Comparison of ENCODE assay signal across 23 cellular contexts in genomic region chr3:177569193-177569592, GRCh38.
DNase-seq lines count a peak whose midpoint lies in the region; ATAC-seq, FAIRE-seq and TF ChIP-seq lines count a peak whose summit lies in the region.
"Had no signal": no experiment of that assay in that cellular context is flagged by ENCODE, and none has a peak within 500 bp of the region (broad histone marks: within the 10 kb centered on the region; RNA-seq: fewer than 3 reads in every experiment).

No MANE protein-coding gene starts in this region.

- no peak for TF ChIP-seq POLR2A in suprapubic skin (IDR thresholded peaks at IDR 0.05)

- 49% methylated on average over 4 of the region's 4 CpGs for WGBS in mammary epithelial cell (ENCODE audit: low coverage, missing lambda C conversion rate)
- WGBS in small intestine, 3 donors: 19 to 72% (median 43%) methylated on average over 4 of the region's 4 CpGs
- 45% methylated on average over 4 of the region's 4 CpGs for WGBS in suprapubic skin

- intact Hi-C loops in mammary epithelial cell (cut with micrococcal nuclease) (no loop called here), left lung (cut with DNase I) (no loop called here)

- H3K9me3 ChIP-seq in mammary epithelial cell (replicated peaks; ENCODE audit: insufficient read depth, low read length): no peaks in the 10 kb centered on the region
- H3K9me3 ChIP-seq in left lung: no peaks in the 10 kb centered on the region
- H3K9me3 ChIP-seq in small intestine (ENCODE audit: control insufficient read depth, low read depth): no peaks in the 10 kb centered on the region
- no peaks in the 10 kb centered on the region for H3K9me3 ChIP-seq in suprapubic skin
- H3K9me3 ChIP-seq in osteoblast (ENCODE audit: low read depth, low read length): no peaks in the 10 kb centered on the region
- H3K9me3 ChIP-seq: BE2C, SJCRH30 had no signal

- dilution Hi-C loops in mammary epithelial cell (cut with HindIII; ENCODE audit: low sequenced_read_pairs): no loop called here

- no peak for FAIRE-seq in small intestine (lab: Jason Lieb, UNC)
- FAIRE-seq: H54 had no signal

- H3K79me2 ChIP-seq in mammary epithelial cell (ENCODE audit: insufficient read depth, low read length) (no peaks in the 10 kb centered on the region), osteoblast (ENCODE audit: insufficient read depth, low read length) (no peaks in the 10 kb centered on the region)

- DNase-seq in NCI-H748 (lab: John Stamatoyannopoulos, UW; ENCODE audit: unreplicated experiment): peak; percentile 12
- no peak for DNase-seq in NCI-H748 treated with DMSO at 0.1 percent for 48 hours (lab: John Stamatoyannopoulos, UW)
- DNase-seq in mammary epithelial cell: peak; percentile 72
- no peak for DNase-seq in left lung
- peak; percentile 48 for DNase-seq in small intestine
- no peak for DNase-seq in suprapubic skin (ENCODE audit: low spot score in 2 of 2)
- DNase-seq in osteoblast (ENCODE audit: insufficient read length, low spot score, missing footprints): no peak
- DNase-seq: 8988T; BE2C; CD4-positive, CD25-positive, alpha-beta regulatory T cell; COR-L47; DMS 273 treated with DMSO at 0.1 percent for 48 hours; DND-41; KG1; NCI-H1417; NCI-H187; NCI-H345; NCI-H526; PC-9; SJCRH30 had no signal

- in situ Hi-C loops in mammary epithelial cell (cut with MboI; ENCODE audit: low sequenced_read_pairs in 2 of 2): no loop called here

- H2AFZ ChIP-seq in mammary epithelial cell (ENCODE audit: low read depth, low read length) (no peak overlapping the region), osteoblast (ENCODE audit: low read length) (no peak overlapping the region)
- H2AFZ ChIP-seq: PC-9 had no signal

- BruUV-seq in mammary epithelial cell (replicated peaks; lab: Mats Ljungman, UMichigan): no TSS peak

- TF ChIP-seq EP300 in suprapubic skin (IDR thresholded peaks at IDR 0.05): no peak

- H4K20me1 ChIP-seq in mammary epithelial cell (ENCODE audit: insufficient read depth, low read length) (no peaks in the 10 kb centered on the region), osteoblast (ENCODE audit: insufficient read depth, low read length) (no peaks in the 10 kb centered on the region)

- no peaks in the 10 kb centered on the region for H3K36me3 ChIP-seq in mammary epithelial cell (ENCODE audit: insufficient read depth, low read length)
- no peaks in the 10 kb centered on the region for H3K36me3 ChIP-seq in left lung
- H3K36me3 ChIP-seq in small intestine (ENCODE audit: control insufficient read depth in 2 of 2, insufficient read depth in 2 of 2, low read length in 2 of 2): no peaks in the 10 kb centered on the region
- no peaks in the 10 kb centered on the region for H3K36me3 ChIP-seq in suprapubic skin
- no peaks in the 10 kb centered on the region for H3K36me3 ChIP-seq in osteoblast (ENCODE audit: insufficient read depth, low read length)
- H3K36me3 ChIP-seq: BE2C, SJCRH30 had no signal

- H3K27ac ChIP-seq in mammary epithelial cell (ENCODE audit: insufficient read depth, low read depth, low read length) (peak overlapping the region; percentile 9), left lung (peak overlapping the region in 1 of 2 donors; percentile 53), small intestine (ENCODE audit: low read depth in 1 of 2, low read length in 1 of 2) (no peak overlapping the region), suprapubic skin (no peak overlapping the region), osteoblast (ENCODE audit: low read depth, low read length) (no peak overlapping the region)
- H3K27ac ChIP-seq: PC-9, RWPE1, SJCRH30 had no signal

- no peak overlapping the region for H3K9ac ChIP-seq in mammary epithelial cell (ENCODE audit: insufficient read depth, low read length)

- H3K4me1 ChIP-seq in mammary epithelial cell (ENCODE audit: insufficient read depth, low read length) (peaks cover 17% of the 10 kb centered on the region), left lung (peaks cover 0 to 26% of the 10 kb centered on the region in 2 donors), small intestine (ENCODE audit: control insufficient read depth in 2 of 2, insufficient read depth in 1 of 2, low read depth in 1 of 2, low read length in 1 of 2) (no peaks in the 10 kb centered on the region), suprapubic skin (peaks cover 10% of the 10 kb centered on the region), osteoblast (ENCODE audit: insufficient read depth, low read length) (peaks cover 14% of the 10 kb centered on the region)

- ATAC-seq in left lung (peak; percentile 65), HG03354 (IDR thresholded peaks at IDR 0.05; ENCODE audit: poor library complexity, severe bottlenecking, unreplicated experiment) (no peak)

- CTCF ChIA-PET in mammary epithelial cell (lab: Charles Lee; ENCODE audit: low non-redundant PET): no interaction called here

- TF ChIP-seq CTCF in mammary epithelial cell (conservative IDR thresholded peaks at IDR 0.05 in 1 of 2, IDR thresholded peaks at IDR 0.05 in 1 of 2; ENCODE audit: extremely low read depth in 1 of 2, insufficient read depth in 1 of 2, low read depth in 1 of 2, low read length in 2 of 2) (no peak), left lung (IDR thresholded peaks at IDR 0.05) (no peak), suprapubic skin (IDR thresholded peaks at IDR 0.05) (no peak), osteoblast (IDR thresholded peaks at IDR 0.05; ENCODE audit: extremely low read depth, low read depth, low read length) (no peak)

- H3K27me3 ChIP-seq in mammary epithelial cell (ENCODE audit: insufficient read depth, low read length) (no peaks in the 10 kb centered on the region), left lung (no peaks in the 10 kb centered on the region), small intestine (ENCODE audit: control insufficient read depth in 2 of 2, insufficient read depth in 2 of 2, low read length in 2 of 2) (no peaks in the 10 kb centered on the region), suprapubic skin (no peaks in the 10 kb centered on the region), osteoblast (ENCODE audit: insufficient read depth, low read length) (no peaks in the 10 kb centered on the region)
- H3K27me3 ChIP-seq: BE2C, SJCRH30 had no signal

- H3K4me3 ChIP-seq in mammary epithelial cell (replicated peaks in 1 of 3; ENCODE audit: insufficient read depth in 1 of 3, low read depth in 2 of 3, low read length in 3 of 3): no peak overlapping the region
- no peak overlapping the region for H3K4me3 ChIP-seq in left lung
- no peak overlapping the region for H3K4me3 ChIP-seq in small intestine (ENCODE audit: low read depth in 1 of 2, low read length in 2 of 2)
- H3K4me3 ChIP-seq in suprapubic skin: no peak overlapping the region
- H3K4me3 ChIP-seq in osteoblast (ENCODE audit: insufficient read depth, low read length): no peak overlapping the region
- H3K4me3 ChIP-seq: PC-9, SJCRH30 had no signal

- H3K4me2 ChIP-seq in mammary epithelial cell (ENCODE audit: insufficient read depth, low read depth, low read length): no peak overlapping the region
- H3K4me2 ChIP-seq in osteoblast (ENCODE audit: insufficient read depth, low read length): no peak overlapping the region
- H3K4me2 ChIP-seq: PC-9 had no signal

Comparison
In these comparisons a context has a peak if more than half of its experiments do, and no peak if none do; other contexts are left out.
1. DNase-seq: peak in NCI-H748 (single experiment), mammary epithelial cell (single experiment) and small intestine (single experiment); none in NCI-H748 treated with DMSO at 0.1 percent for 48 hours (single experiment), left lung (0 of 2), suprapubic skin (0 of 2) and osteoblast (single experiment).